Comparison of ENCODE assay signal across 8 cellular contexts in the genomic region with DNA sequence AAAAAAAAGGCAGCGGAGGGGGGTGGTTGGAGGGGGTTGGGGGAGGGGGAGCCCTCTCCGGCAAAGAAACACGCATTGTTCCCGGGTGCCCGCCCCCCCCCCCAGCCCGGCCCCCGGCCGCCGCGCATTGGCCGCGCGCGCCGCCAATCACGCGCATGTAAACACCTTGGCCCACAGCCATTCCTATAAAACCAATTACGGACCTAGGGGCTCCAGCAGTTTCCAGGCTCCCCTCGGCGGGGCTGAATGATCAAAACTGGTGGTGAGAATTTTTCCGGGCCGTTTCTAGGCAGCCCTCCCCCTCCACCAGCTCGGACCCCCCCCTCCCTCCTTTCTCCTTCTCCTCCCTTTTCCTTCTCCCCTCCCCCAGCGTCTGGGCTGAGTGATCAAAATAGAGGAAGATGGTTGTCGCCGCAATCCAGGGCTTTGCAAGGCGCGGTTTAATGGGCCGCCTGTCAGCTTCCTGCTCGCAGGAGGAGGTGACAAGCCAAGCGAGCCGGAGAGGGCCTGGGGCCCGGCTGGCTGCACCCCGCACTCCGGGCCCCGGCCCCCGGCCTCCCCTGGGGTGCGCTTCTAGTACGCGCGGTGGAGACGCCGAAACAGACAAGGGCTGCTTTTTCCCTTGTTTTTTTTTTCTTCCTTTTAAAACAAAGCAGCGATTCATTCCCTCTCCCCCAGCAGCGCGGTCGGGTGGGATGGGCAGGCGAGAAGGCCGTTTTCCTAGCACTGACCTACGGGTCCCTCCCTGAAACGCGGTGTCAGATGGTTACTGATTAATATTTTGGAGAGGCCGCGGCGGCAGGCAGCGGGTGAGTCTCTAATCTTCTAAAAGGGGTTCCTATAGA. TPM values are rescaled to one million over a fixed set of nuclear protein-coding genes. Genes with fewer than 3 reads are reported as not detected.
DNase-seq lines count a peak whose midpoint lies in the region; ATAC-seq and TF ChIP-seq lines count a peak whose summit lies in the region.

No MANE protein-coding gene starts in this region.

- no peaks in the 10 kb centered on the region for H3K9me3 Mint-ChIP-seq in activated CD4-positive, alpha-beta memory T cell treated with anti-CD3 and anti-CD28 coated beads, Interleukin-2, amount 10 ng/mL, durations not matched to agents 7 days and 5 days

- under 1% methylated on average over 43 of the region's 56 CpGs for WGBS in esophagus muscularis mucosa
- under 1% methylated on average over 46 of the region's 56 CpGs for WGBS in suprapubic skin

- POLR2A ChIA-PET in activated CD4-positive, alpha-beta memory T cell treated with anti-CD3 and anti-CD28 coated beads, Interleukin-2, amount 10 ng/mL, durations not matched to agents 7 days and 5 days (lab: Charles Lee), result interaction anchor here (1.5 to 3.7 kb wide), 2 partner anchors 27 kb away, joined by 5 to 31 read pairs; no protein-coding TSS in a partner anchor

- H3K27ac ChIP-seq in esophagus muscularis mucosa (replicated peaks in 1 of 4) (peak overlapping the region; percentile 96 to 100 (median 100)), suprapubic skin (peak overlapping the region; percentile 98)

- H3K9me3 ChIP-seq in esophagus muscularis mucosa, result no peaks in the 10 kb centered on the region
- H3K9me3 ChIP-seq in suprapubic skin, result no peaks in the 10 kb centered on the region

- H3K4me3 ChIP-seq in esophagus muscularis mucosa (peak overlapping the region; percentile 84 to 100 (median 94)), suprapubic skin (peak overlapping the region; percentile 82)

- H3K27ac Mint-ChIP-seq in activated CD4-positive, alpha-beta memory T cell treated with anti-CD3 and anti-CD28 coated beads, Interleukin-2, amount 10 ng/mL, durations not matched to agents 7 days and 5 days, result no peak overlapping the region

- peak overlapping the region; percentile 67 for H3K4me3 Mint-ChIP-seq in activated CD4-positive, alpha-beta memory T cell treated with anti-CD3 and anti-CD28 coated beads, Interleukin-2, amount 10 ng/mL, durations not matched to agents 7 days and 5 days

- H3K36me3 Mint-ChIP-seq in activated CD4-positive, alpha-beta memory T cell treated with anti-CD3 and anti-CD28 coated beads, Interleukin-2, amount 10 ng/mL, durations not matched to agents 7 days and 5 days (ENCODE audit: low read depth), result peaks cover 6% of the 10 kb centered on the region

- intact Hi-C loops in esophagus muscularis mucosa (cut with DNase I), result no loop called here

- TF ChIP-seq EP300 in esophagus muscularis mucosa (IDR thresholded peaks at IDR 0.05) (no peak), suprapubic skin (IDR thresholded peaks at IDR 0.05) (no peak)

- H3K27me3 Mint-ChIP-seq in activated CD4-positive, alpha-beta memory T cell treated with anti-CD3 and anti-CD28 coated beads, Interleukin-2, amount 10 ng/mL, durations not matched to agents 7 days and 5 days, result peaks cover 74% of the 10 kb centered on the region

- TF ChIP-seq POLR2A in esophagus muscularis mucosa (IDR thresholded peaks at IDR 0.05; ENCODE audit: low read depth) (no peak), suprapubic skin (IDR thresholded peaks at IDR 0.05) (peak in 1 of 2 donors; percentile 27)

- H3K4me1 ChIP-seq in esophagus muscularis mucosa (peaks cover 18 to 31% (median 24%) of the 10 kb centered on the region in 4 donors), suprapubic skin (peaks cover 17% of the 10 kb centered on the region)

- DNase-seq in COLO668 (lab: John Stamatoyannopoulos, UW; ENCODE audit: unreplicated experiment) (peak; percentile 98), NCI-H524 (lab: John Stamatoyannopoulos, UW) (peak; percentile 92 to 96), esophagus muscularis mucosa (ENCODE audit: extremely low spot score) (peak; percentile 100), midbrain (lab: John Stamatoyannopoulos, UW) (peak; percentile 97), suprapubic skin (ENCODE audit: low spot score in 2 of 2) (peak; percentile 96 to 97)
- peak; percentile 53 for DNase-seq in activated CD4-positive, alpha-beta memory T cell treated with anti-CD3 and anti-CD28 coated beads, Interleukin-2, amount 10 ng/mL, durations not matched to agents 7 days and 5 days

- ATAC-seq in HG03432 (IDR thresholded peaks at IDR 0.05; ENCODE audit: unreplicated experiment) (peak; percentile 36), GM18873 (IDR thresholded peaks at IDR 0.05; ENCODE audit: low FRiP score, unreplicated experiment) (no peak)

- CTCF ChIA-PET in activated CD4-positive, alpha-beta memory T cell treated with anti-CD3 and anti-CD28 coated beads, Interleukin-2, amount 10 ng/mL, durations not matched to agents 7 days and 5 days (lab: Charles Lee), result interaction anchor here (1.0 to 1.5 kb wide), 2 partner anchors 28 to 184 kb away, joined by 3 to 4 read pairs; no protein-coding TSS in a partner anchor

- peaks cover 47% of the 10 kb centered on the region for H3K4me1 Mint-ChIP-seq in activated CD4-positive, alpha-beta memory T cell treated with anti-CD3 and anti-CD28 coated beads, Interleukin-2, amount 10 ng/mL, durations not matched to agents 7 days and 5 days

- no peak for TF ChIP-seq CTCF in esophagus muscularis mucosa (IDR thresholded peaks at IDR 0.05)
- no peak for TF ChIP-seq CTCF in suprapubic skin (IDR thresholded peaks at IDR 0.05)

- no peaks in the 10 kb centered on the region for H3K27me3 ChIP-seq in esophagus muscularis mucosa
- H3K27me3 ChIP-seq in suprapubic skin, result no peaks in the 10 kb centered on the region

- H3K36me3 ChIP-seq in esophagus muscularis mucosa (no peaks in the 10 kb centered on the region), suprapubic skin (no peaks in the 10 kb centered on the region)

RNA-seq across cellular contexts. Expression of gene TNRC18, which starts 0.4 kb away (rescaled TPM):
- 10 to 100 TPM; 56.5 to 57.6 TPM for total RNA-seq in activated CD4-positive, alpha-beta memory T cell treated with anti-CD3 and anti-CD28 coated beads, Interleukin-2, amount 10 ng/mL, durations not matched to agents 7 days and 5 days
- total RNA-seq in esophagus muscularis mucosa (100 to 1,000 TPM; 101 to 277 (median 166) TPM), suprapubic skin (100 to 1,000 TPM in 2 of 4 donors, 10 to 100 TPM in 2; 81.1 to 160 (median 104) TPM)
